1 cellular context compared by ENCODE assay signal in genomic region chr22:45544588-45545170, GRCh38.
TF ChIP-seq lines count a peak whose summit lies in the region.

No MANE protein-coding gene starts in this region.

TF ChIP-seq in IMR-90, 13 proteins besides CTCF, POLR2A, EP300 and RAD21 (continued from another document):
- TF ChIP-seq RCOR1 (IDR thresholded peaks at IDR 0.05; ENCODE audit: insufficient replicate concordance, low read length): no peak
